In the genomic region with DNA sequence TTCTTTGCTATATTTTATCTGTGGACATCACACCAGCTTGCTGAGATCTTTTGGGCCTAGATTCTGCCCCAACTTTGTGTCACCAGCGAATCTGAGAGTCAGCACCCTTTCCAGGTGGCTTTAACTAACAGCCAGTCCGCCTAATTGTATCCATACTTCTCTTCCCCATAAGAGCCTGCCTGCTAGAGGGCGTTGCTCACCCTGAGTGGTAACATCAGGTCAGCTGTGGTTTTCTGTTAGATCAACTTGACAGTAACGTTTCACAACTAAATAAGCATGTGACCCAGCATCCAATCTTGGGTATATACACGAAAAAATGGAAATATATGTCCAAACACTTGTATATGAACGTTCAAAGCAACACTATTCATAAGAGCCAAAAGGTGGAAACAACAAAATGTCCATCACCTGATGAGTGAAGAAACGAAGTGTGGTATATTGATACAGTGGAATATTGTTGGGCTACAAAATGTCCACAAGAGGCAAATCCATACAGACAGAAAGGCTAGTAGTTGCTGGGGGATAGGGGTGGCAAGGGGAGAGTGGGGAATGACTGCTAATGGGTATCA, we compare ENCODE assay signal across 15 cellular contexts. TPM values are rescaled to one million over a fixed set of nuclear protein-coding genes. Genes with fewer than 3 reads are reported as not detected.
A peak's percentile ranks its signal among the peaks of the same experiment; 100 is the strongest.
DNase-seq lines count a peak whose midpoint lies in the region; FAIRE-seq and TF ChIP-seq lines count a peak whose summit lies in the region.
"Had no signal": no experiment of that assay in that cellular context is flagged by ENCODE, and none has a peak within 500 bp of the region (broad histone marks: within the 10 kb centered on the region; RNA-seq: fewer than 3 reads in every experiment).

No MANE protein-coding gene starts in this region.

- H3K27me3 ChIP-seq in kidney epithelial cell (ENCODE audit: control insufficient read depth, insufficient read depth, low read length) (no peaks in the 10 kb centered on the region), Peyer's patch (no peaks in the 10 kb centered on the region)
- H3K27me3 ChIP-seq: heart left ventricle had no signal

- H3K27ac ChIP-seq in Peyer's patch, result no peak overlapping the region
- H3K27ac ChIP-seq: coronary artery, heart left ventricle, KMS-11 had no signal

- no peak for DNase-seq in D721Med (ENCODE audit: insufficient read length, low spot score)
- DNase-seq in HT1080 (ENCODE audit: low read depth), result peak; percentile 24
- peak; percentile 84 for DNase-seq in SIG-M5 treated with dmso at 0.1 percent for 504 hours (lab: John Stamatoyannopoulos, UW; ENCODE audit: unreplicated experiment)
- DNase-seq in kidney epithelial cell (ENCODE audit: low read depth), result no peak
- no peak for DNase-seq in NCI-H2227 (lab: John Stamatoyannopoulos, UW; ENCODE audit: unreplicated experiment)
- no peak for DNase-seq in medulla oblongata (ENCODE audit: extremely low spot score)
- DNase-seq in effector CD8-positive, alpha-beta T cell (lab: John Stamatoyannopoulos, UW), result no peak
- no peak for DNase-seq in Peyer's patch
- DNase-seq: activated CD4-positive, alpha-beta T cell treated with anti-CD3 and anti-CD28 coated beads, Interleukin-2, amount 50 U/mL, for 48 hours; CD8-positive, alpha-beta T cell; heart left ventricle; T-cell had no signal

- H3K36me3 ChIP-seq in kidney epithelial cell (ENCODE audit: control insufficient read depth, insufficient read depth, low read length), result no peaks in the 10 kb centered on the region
- H3K36me3 ChIP-seq in Peyer's patch, result no peaks in the 10 kb centered on the region

- H3K4me3 ChIP-seq in kidney epithelial cell (ENCODE audit: low read depth, low read length) (no peak overlapping the region), Peyer's patch (no peak overlapping the region)
- H3K4me3 ChIP-seq: coronary artery, heart left ventricle had no signal

- peak; percentile 18 for TF ChIP-seq CTCF in D721Med (IDR thresholded peaks at IDR 0.05; ENCODE audit: insufficient read depth, missing control alignments)
- TF ChIP-seq CTCF in kidney epithelial cell (IDR thresholded peaks at IDR 0.05; ENCODE audit: insufficient read depth, low read length, poor library complexity, severe bottlenecking), result peak; percentile 16
- TF ChIP-seq CTCF in Peyer's patch (IDR thresholded peaks at IDR 0.05), result no peak

- no peak for FAIRE-seq in D721Med (lab: Jason Lieb, UNC)

- no peak for TF ChIP-seq POLR2A in Peyer's patch (IDR thresholded peaks at IDR 0.05)

- no peaks in the 10 kb centered on the region for H3K9me3 ChIP-seq in Peyer's patch
- H3K9me3 ChIP-seq: heart left ventricle had no signal

- no peaks in the 10 kb centered on the region for H3K4me1 ChIP-seq in Peyer's patch

RNA-seq across cellular contexts. Expression of a gene that starts 24.9 kb away (rescaled TPM):
- total RNA-seq in HT1080 (2014; rRNA removed; shearing (Covaris generic)), result not detected in 2 replicates
- polyA plus RNA-seq in HT1080 (2015; cell fraction: cytosol; rRNA removed), result not detected in 2 replicates
- polyA plus RNA-seq in HT1080 (2015; cell fraction: nucleus; rRNA removed), result not detected in 2 replicates
- total RNA-seq in kidney epithelial cell (3.6 and 6.5 TPM in 2 replicates), Peyer's patch (10 to 100 TPM in 2 of 4 donors, 1 to 10 TPM in 2; 1.9 to 14.9 (median 8.9) TPM)
- total RNA-seq: pulmonary artery endothelial cell had no signal

RNA-seq across cellular contexts. Expression of a gene that starts 38.8 kb away (rescaled TPM):
- total RNA-seq in HT1080 (2014; rRNA removed; shearing (Covaris generic)), result 38.6 and 49.2 TPM in 2 replicates
- polyA plus RNA-seq in HT1080 (2015; cell fraction: cytosol; rRNA removed), result 17.6 and 26.2 TPM in 2 replicates
- 93.3 and 104 TPM in 2 replicates for polyA plus RNA-seq in HT1080 (2015; cell fraction: nucleus; rRNA removed)
- total RNA-seq in kidney epithelial cell, result 39.4 and 46.7 TPM in 2 replicates
- 100 to 1,000 TPM in 1 of 4 donors, 10 to 100 TPM in 3; 82.5 to 126 (median 90.1) TPM for total RNA-seq in Peyer's patch

Comparison
In these comparisons a context has a peak if more than half of its experiments do, and no peak if none do; other contexts are left out.
1. DNase-seq: peak in HT1080 (single experiment) and SIG-M5 treated with dmso at 0.1 percent for 504 hours (single experiment); none in D721Med (single experiment), kidney epithelial cell (single experiment), NCI-H2227 (single experiment), medulla oblongata (single experiment), effector CD8-positive, alpha-beta T cell (single experiment) and Peyer's patch (0 of 3).
2. CTCF ChIP-seq: peak in D721Med (single experiment) and kidney epithelial cell (single experiment); none in Peyer's patch (0 of 6).